Comparison of ENCODE assay signal across 30 cellular contexts in genomic region chr1:185397183-185397582, GRCh38.
"Had no signal": no experiment of that assay in that cellular context is flagged by ENCODE, and none has a peak within 500 bp of the region (broad histone marks: within the 10 kb centered on the region; RNA-seq: fewer than 3 reads in every experiment).

No MANE protein-coding gene starts in this region.

- H3K27me3 ChIP-seq: adrenal gland, body of pancreas, breast epithelium, MG63, SJCRH30 had no signal

- H3K4me1 Mint-ChIP-seq: activated CD4-positive, alpha-beta T cell treated with anti-CD3 and anti-CD28 coated beads, Interleukin-2, amount 10 ng/mL, durations not matched to agents 24 days and 14 days had no signal

- DNase-seq: activated CD4-positive, alpha-beta T cell treated with anti-CD3 and anti-CD28 coated beads, Interleukin-2, amount 10 ng/mL, durations not matched to agents 24 days and 14 days; activated CD4-positive, alpha-beta T cell treated with anti-CD3 and anti-CD28 coated beads, Interleukin-2, amount 50 U/mL, for 4 hours; activated gamma-delta T cell; activated naive CD4-positive, alpha-beta T cell treated with Interleukin-2 at 50 U/mL for 16 hours; activated T-cell treated with anti-CD3 and anti-CD28 coated beads, Interleukin-2, amount 50 U/mL, for 1 hour; adrenal gland; body of pancreas; Karpas-422; KBM-7; MG63; MV-4-11; NCI-H1092; NCI-H1436 treated with DMSO at 0.1 percent for 48 hours; NCI-H1694 treated with DMSO at 0.1 percent for 48 hours; NCI-H2029; NCI-H2107; NCI-H226; NCI-H446 treated with DMSO at 0.1 percent for 48 hours; NCI-H524; NCI-H774; SHP77; SJCRH30 had no signal

- H3K4me3 Mint-ChIP-seq: activated CD4-positive, alpha-beta T cell treated with anti-CD3 and anti-CD28 coated beads, Interleukin-2, amount 10 ng/mL, durations not matched to agents 24 days and 14 days; activated CD8-positive, alpha-beta T cell treated with anti-CD3 and anti-CD28 coated beads for 36 hours; T-helper 2 cell treated with Interferon-gamma antibody and Interleukin-4, amounts not matched to agents 5 μg/mL and 100 μg/mL, for 36 hours had no signal

- H3K27me3 Mint-ChIP-seq: activated CD4-positive, alpha-beta T cell treated with anti-CD3 and anti-CD28 coated beads, Interleukin-2, amount 10 ng/mL, durations not matched to agents 24 days and 14 days; activated CD8-positive, alpha-beta T cell treated with anti-CD3 and anti-CD28 coated beads for 36 hours had no signal

- H3K36me3 Mint-ChIP-seq: activated naive CD4-positive, alpha-beta T cell treated with anti-CD3 and anti-CD28 coated beads, Interleukin-2, amount 50 U/mL, for 72 hours had no signal

- H3K4me1 ChIP-seq: body of pancreas, breast epithelium, SJCRH30 had no signal

- H3K9me3 ChIP-seq: adrenal gland, body of pancreas, breast epithelium, MG63, SJCRH30 had no signal

- H3K36me3 ChIP-seq: adrenal gland, breast epithelium, MG63, SJCRH30 had no signal

- FAIRE-seq: astrocyte had no signal

- ATAC-seq: activated CD8-positive, alpha-beta T cell treated with anti-CD3 and anti-CD28 coated beads for 36 hours; body of pancreas; Panc1 had no signal

- H3K4me3 ChIP-seq: adrenal gland, body of pancreas, breast epithelium, MG63, SJCRH30, SK-N-MC had no signal

- H3K27ac ChIP-seq: adrenal gland, body of pancreas, breast epithelium, SJCRH30, SK-N-MC had no signal

- H3K27ac Mint-ChIP-seq: activated CD4-positive, alpha-beta T cell treated with anti-CD3 and anti-CD28 coated beads, Interleukin-2, amount 10 ng/mL, durations not matched to agents 24 days and 14 days; activated CD8-positive, alpha-beta T cell treated with anti-CD3 and anti-CD28 coated beads for 36 hours; activated naive CD4-positive, alpha-beta T cell treated with anti-CD3 and anti-CD28 coated beads, Interleukin-2, amount 50 U/mL, for 72 hours; activated T-helper 2 cell treated with anti-CD3 and anti-CD28 coated beads, Interferon-gamma antibody, Interleukin-2, Interleukin-4, amounts not matched to agents 10 μg/mL and 5 μg/mL and 100 μg/mL, durations not matched to agents 14 hours and 24 hours and 36 hours; T-helper 2 cell treated with Interferon-gamma antibody and Interleukin-4, amounts not matched to agents 5 μg/mL and 100 μg/mL, for 36 hours had no signal
